Comparison of ENCODE assay signal across 15 cellular contexts in the genomic region with DNA sequence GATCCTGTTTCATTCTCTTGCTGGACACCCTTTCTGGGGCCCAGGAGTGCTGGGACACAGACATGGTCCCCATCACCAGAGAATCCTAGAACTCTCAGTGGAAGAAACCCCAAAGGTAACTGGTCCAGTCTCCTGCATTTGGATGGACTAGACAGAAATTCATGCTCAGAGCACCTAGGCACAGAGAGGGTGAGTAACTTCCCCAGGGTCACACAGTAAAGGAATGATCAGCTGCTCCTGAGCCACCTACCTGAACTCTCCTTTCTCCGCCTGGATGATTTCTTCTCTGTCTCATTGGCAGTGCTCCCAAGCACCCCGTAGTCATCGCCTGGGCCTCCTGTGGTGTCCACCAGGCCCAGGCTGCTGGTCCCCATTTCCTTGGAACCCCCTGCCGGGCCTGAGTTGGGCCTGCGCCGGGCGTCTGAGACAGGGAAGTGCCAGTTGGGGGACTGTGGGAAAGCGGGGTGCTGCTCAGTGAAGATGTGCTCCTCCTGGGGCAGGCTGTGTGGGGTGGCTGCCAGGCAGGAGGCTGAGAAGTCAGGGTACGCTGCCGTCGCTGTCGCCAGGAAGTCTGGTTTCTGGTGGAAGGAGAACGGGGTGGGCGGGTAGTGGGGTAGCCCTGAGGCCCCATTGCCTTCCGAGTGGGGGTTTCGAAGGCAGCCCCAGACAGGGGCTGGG. TPM values are rescaled to one million over a fixed set of nuclear protein-coding genes. Genes with fewer than 3 reads are reported as not detected.
DNase-seq lines count a peak whose midpoint lies in the region; ATAC-seq, FAIRE-seq and TF ChIP-seq lines count a peak whose summit lies in the region.
"Had no signal": no experiment of that assay in that cellular context is flagged by ENCODE, and none has a peak within 500 bp of the region (broad histone marks: within the 10 kb centered on the region; RNA-seq: fewer than 3 reads in every experiment).

No MANE protein-coding gene starts in this region.

- no peak overlapping the region for H2AFZ ChIP-seq in HepG2 (ENCODE audit: low read length)

- peaks cover 3% of the 10 kb centered on the region for H3K27me3 Mint-ChIP-seq in activated CD4-positive, alpha-beta memory T cell treated with anti-CD3 and anti-CD28 coated beads for 36 hours
- H3K27me3 Mint-ChIP-seq in naive thymus-derived CD4-positive, alpha-beta T cell: peaks cover 0 to 2% (median 0%) of the 10 kb centered on the region in 5 donors
- H3K27me3 Mint-ChIP-seq in immature natural killer cell (ENCODE audit: low read depth in 3 of 3): peaks cover 1 to 5% (median 3%) of the 10 kb centered on the region in 3 donors

- peaks cover 32% of the 10 kb centered on the region for H3K4me1 ChIP-seq in HepG2 (ENCODE audit: insufficient read depth, low read length)
- no peaks in the 10 kb centered on the region for H3K4me1 ChIP-seq in right lobe of liver
- peaks cover 22 to 31% of the 10 kb centered on the region in 2 donors for H3K4me1 ChIP-seq in naive thymus-derived CD4-positive, alpha-beta T cell (ENCODE audit: control insufficient read depth in 2 of 2, insufficient read depth in 2 of 2, low read length in 2 of 2)
- H3K4me1 ChIP-seq in vagina: peaks cover 48% of the 10 kb centered on the region
- H3K4me1 ChIP-seq: transverse colon had no signal

- no peak for FAIRE-seq in HepG2 (lab: Jason Lieb, UNC)

- in situ Hi-C loops in HepG2 (cut with HindIII; ENCODE audit: extremely low pct_ligation_motif_present, low pct_unique_long_range_greater_than_20kb): no loop called here

- intact Hi-C loops in HepG2 (cut with micrococcal nuclease; ENCODE audit: unreplicated experiment) (no loop called here), right lobe of liver (cut with DNase I) (no loop called here), vagina (cut with DNase I) (no loop called here)
- intact Hi-C loops in activated CD4-positive, alpha-beta memory T cell treated with anti-CD3 and anti-CD28 coated beads for 36 hours (cut with micrococcal nuclease): no loop called here
- intact Hi-C loops in naive thymus-derived CD4-positive, alpha-beta T cell (cut with micrococcal nuclease): no loop called here

- no peak for TF ChIP-seq RAD21 in HepG2 (CRISPR knock-in tag; IDR thresholded peaks at IDR 0.05)

- H3K4me3 Mint-ChIP-seq in activated CD4-positive, alpha-beta memory T cell treated with anti-CD3 and anti-CD28 coated beads for 36 hours: peak overlapping the region; percentile 26
- H3K4me3 Mint-ChIP-seq in naive thymus-derived CD4-positive, alpha-beta T cell: peak overlapping the region in 9 of 10 donors; percentile 2 to 68 (median 49)
- no peak overlapping the region for H3K4me3 Mint-ChIP-seq in immature natural killer cell

- TF ChIP-seq EP300 in HepG2 (IDR thresholded peaks at IDR 0.05; ENCODE audit: low read depth in 2 of 2, low read length in 2 of 2) (no peak), HepG2 (CRISPR knock-in tag; IDR thresholded peaks at IDR 0.05; ENCODE audit: borderline replicate concordance) (no peak)

- ATAC-seq in HepG2 (no peak), right lobe of liver (no peak)
- no peak for ATAC-seq in naive thymus-derived CD4-positive, alpha-beta T cell

- peaks cover 13 to 43% of the 10 kb centered on the region in 2 experiments; a peak in 4 of 5 replicates for H3K27me3 ChIP-seq in HepG2 (ENCODE audit: control insufficient read depth in 1 of 2, insufficient read depth in 2 of 2, low read length in 2 of 2)
- H3K27me3 ChIP-seq in right lobe of liver: no peaks in the 10 kb centered on the region
- no peaks in the 10 kb centered on the region for H3K27me3 ChIP-seq in naive thymus-derived CD4-positive, alpha-beta T cell (ENCODE audit: control insufficient read depth in 2 of 2, insufficient read depth in 2 of 2, low read length in 2 of 2)
- H3K27me3 ChIP-seq in vagina: no peaks in the 10 kb centered on the region
- H3K27me3 ChIP-seq: BLaER1 treated with 17β-estradiol and CSF1 and Interleukin-3, amounts not matched to agents 10 nM and 100 nM had no signal

- POLR2A ChIA-PET in HepG2 (lab: Yijun Ruan, JAX): interaction anchor here (1.4 kb wide), 1 partner anchor 9 kb away, joined by 3 read pairs; no protein-coding TSS in a partner anchor
- POLR2A ChIA-PET in activated CD4-positive, alpha-beta memory T cell treated with anti-CD3 and anti-CD28 coated beads for 36 hours (lab: Charles Lee): interaction anchor here (1.0 kb wide), 1 partner anchor 293 kb away, joined by 4 read pairs; no protein-coding TSS in a partner anchor
- POLR2A ChIA-PET in naive thymus-derived CD4-positive, alpha-beta T cell (lab: Charles Lee): interaction anchor here (0.7 kb wide), 1 partner anchor 81 kb away, joined by 3 read pairs; no protein-coding TSS in a partner anchor

- H3K4me3 ChIP-seq in HepG2 (replicated peaks in 1 of 3; ENCODE audit: insufficient read depth in 1 of 3, low read depth in 2 of 3, low read length in 3 of 3) (no peak overlapping the region), right lobe of liver (no peak overlapping the region), vagina (peak overlapping the region; percentile 24 to 35)
- peak overlapping the region; percentile 47 for H3K4me3 ChIP-seq in naive thymus-derived CD4-positive, alpha-beta T cell (ENCODE audit: low read length)
- H3K4me3 ChIP-seq: BLaER1 treated with 17β-estradiol and CSF1 and Interleukin-3, amounts not matched to agents 10 nM and 100 nM; lung; transverse colon had no signal

- no peak overlapping the region for H3K4me2 ChIP-seq in HepG2 (ENCODE audit: low read depth, low read length)

- H3K9ac ChIP-seq in HepG2 (ENCODE audit: insufficient read depth, low read depth, low read length): no peak overlapping the region
- H3K9ac ChIP-seq: BLaER1 treated with 17β-estradiol and CSF1 and Interleukin-3, amounts not matched to agents 10 nM and 100 nM had no signal

- H3K27ac ChIP-seq in HepG2 (ENCODE audit: extremely low read length, insufficient read depth, low read length): no peak overlapping the region
- no peak overlapping the region for H3K27ac ChIP-seq in right lobe of liver
- H3K27ac ChIP-seq in naive thymus-derived CD4-positive, alpha-beta T cell (ENCODE audit: low read depth, low read length): peak overlapping the region; percentile 28
- H3K27ac ChIP-seq in vagina: peak overlapping the region; percentile 64
- H3K27ac ChIP-seq: BLaER1 treated with 17β-estradiol and CSF1 and Interleukin-3, amounts not matched to agents 10 nM and 100 nM had no signal

- no peaks in the 10 kb centered on the region for H3K9me3 Mint-ChIP-seq in activated CD4-positive, alpha-beta memory T cell treated with anti-CD3 and anti-CD28 coated beads for 36 hours
- peaks cover 0 to 1% (median 0%) of the 10 kb centered on the region in 11 donors for H3K9me3 Mint-ChIP-seq in naive thymus-derived CD4-positive, alpha-beta T cell
- no peaks in the 10 kb centered on the region for H3K9me3 Mint-ChIP-seq in immature natural killer cell

- no peak for TF ChIP-seq POLR2A in HepG2 (IDR thresholded peaks at IDR 0.05; ENCODE audit: insufficient read depth in 1 of 2, low read depth in 2 of 2, low read length in 2 of 2)
- no peak for TF ChIP-seq POLR2A in right lobe of liver (IDR thresholded peaks at IDR 0.05)
- no peak for TF ChIP-seq POLR2A in vagina (IDR thresholded peaks at IDR 0.05)

- no peaks in the 10 kb centered on the region for H3K79me2 ChIP-seq in HepG2 (ENCODE audit: insufficient read depth, low read length)

- CTCF ChIA-PET in HepG2 (lab: Yijun Ruan, JAX; ENCODE audit: low intra/inter-chr PET ratio, low total read pairs): no interaction called here
- CTCF ChIA-PET in activated CD4-positive, alpha-beta memory T cell treated with anti-CD3 and anti-CD28 coated beads for 36 hours (lab: Charles Lee): interaction anchor here (0.8 to 2.7 kb wide), 3 partner anchors 12 to 85 kb away, joined by 3 to 16 read pairs (median 13); no protein-coding TSS in a partner anchor
- CTCF ChIA-PET in naive thymus-derived CD4-positive, alpha-beta T cell (lab: Charles Lee): interaction anchor here (0.6 to 1.5 kb wide), 2 partner anchors 12 to 84 kb away, joined by 3 to 5 read pairs; no protein-coding TSS in a partner anchor

- WGBS in HepG2 (ENCODE audit: low lambda C conversion rate): 53% methylated on average over 16 of the region's 16 CpGs
- 82% methylated on average over 5 of the region's 16 CpGs for WGBS in right lobe of liver (ENCODE audit: insufficient coverage, low coverage, low lambda C conversion rate, missing lambda C conversion rate)

- H4K20me1 ChIP-seq in HepG2 (ENCODE audit: insufficient read depth, low read length): no peaks in the 10 kb centered on the region
- H4K20me1 ChIP-seq: BLaER1 treated with 17β-estradiol and CSF1 and Interleukin-3, amounts not matched to agents 10 nM and 100 nM had no signal

- H3K36me3 ChIP-seq in HepG2 (replicated peaks in 1 of 2; ENCODE audit: control insufficient read depth in 1 of 2, insufficient read depth in 2 of 2, low read length in 2 of 2): no peaks in the 10 kb centered on the region
- no peaks in the 10 kb centered on the region for H3K36me3 ChIP-seq in right lobe of liver
- no peaks in the 10 kb centered on the region for H3K36me3 ChIP-seq in naive thymus-derived CD4-positive, alpha-beta T cell (ENCODE audit: control insufficient read depth in 2 of 3, insufficient read depth in 3 of 3, low read length in 3 of 3)
- H3K36me3 ChIP-seq in vagina: no peaks in the 10 kb centered on the region
- H3K36me3 ChIP-seq: BLaER1 treated with 17β-estradiol and CSF1 and Interleukin-3, amounts not matched to agents 10 nM and 100 nM; transverse colon had no signal

- peaks cover 53% of the 10 kb centered on the region for H3K4me1 Mint-ChIP-seq in activated CD4-positive, alpha-beta memory T cell treated with anti-CD3 and anti-CD28 coated beads for 36 hours (ENCODE audit: low read depth)
- H3K4me1 Mint-ChIP-seq in naive thymus-derived CD4-positive, alpha-beta T cell: peaks cover 14 to 45% (median 33%) of the 10 kb centered on the region in 7 donors
- H3K4me1 Mint-ChIP-seq in immature natural killer cell: peaks cover 3 to 4% of the 10 kb centered on the region in 2 donors

- DNase-seq in HepG2 (ENCODE audit: low spot score) (no peak), right lobe of liver (no peak), vagina (ENCODE audit: extremely low spot score in 2 of 2) (no peak), dedifferentiated amniotic fluid mesenchymal stem cell (ENCODE audit: extremely low spot score) (no peak), immature natural killer cell (no peak)
- DNase-seq in activated CD4-positive, alpha-beta memory T cell treated with anti-CD3 and anti-CD28 coated beads for 36 hours: peak; percentile 38
- no peak for DNase-seq in naive thymus-derived CD4-positive, alpha-beta T cell
- DNase-seq: anterior cingulate cortex, NCI-H1694 treated with DMSO at 0.1 percent for 48 hours, NCI-H69, nucleus accumbens, T-helper 9 cell, transverse colon had no signal

- no peak overlapping the region for H3K27ac Mint-ChIP-seq in activated CD4-positive, alpha-beta memory T cell treated with anti-CD3 and anti-CD28 coated beads for 36 hours
- H3K27ac Mint-ChIP-seq in naive thymus-derived CD4-positive, alpha-beta T cell: peak overlapping the region in 7 of 9 donors; percentile 28 to 87 (median 51)
- no peak overlapping the region for H3K27ac Mint-ChIP-seq in immature natural killer cell

- TF ChIP-seq CTCF in HepG2 (CRISPR knock-in tag; IDR thresholded peaks at IDR 0.05) (no peak), right lobe of liver (IDR thresholded peaks at IDR 0.05) (no peak), vagina (IDR thresholded peaks at IDR 0.05) (no peak)

- H3K9me3 ChIP-seq in HepG2 (ENCODE audit: low read length) (no peaks in the 10 kb centered on the region), right lobe of liver (no peaks in the 10 kb centered on the region), vagina (no peaks in the 10 kb centered on the region)
- H3K9me3 ChIP-seq in naive thymus-derived CD4-positive, alpha-beta T cell (ENCODE audit: control insufficient read depth in 2 of 3, low read length in 3 of 3): no peaks in the 10 kb centered on the region
- H3K9me3 ChIP-seq: BLaER1 treated with 17β-estradiol and CSF1 and Interleukin-3, amounts not matched to agents 10 nM and 100 nM; transverse colon had no signal

- H3K36me3 Mint-ChIP-seq in activated CD4-positive, alpha-beta memory T cell treated with anti-CD3 and anti-CD28 coated beads for 36 hours: no peaks in the 10 kb centered on the region
- no peaks in the 10 kb centered on the region for H3K36me3 Mint-ChIP-seq in naive thymus-derived CD4-positive, alpha-beta T cell
- no peaks in the 10 kb centered on the region for H3K36me3 Mint-ChIP-seq in immature natural killer cell

- no TSS peak for BruUV-seq in HepG2 (replicated peaks; lab: Mats Ljungman, UMichigan)

RNA-seq across cellular contexts. Expression of a gene that starts 0.8 kb away (rescaled TPM):
- not detected in 2 replicates for total RNA-seq in HepG2 (2016; rRNA removed; fragmentation: Illumina TruSeq; extraction: Trizol)
- not detected in 2 replicates for total RNA-seq in HepG2 (2016; cell fraction: cytosol; rRNA removed; fragmentation: Illumina TruSeq; extraction: Trizol; ENCODE audit: low read depth)
- not detected in 2 replicates for total RNA-seq in HepG2 (2016; cell fraction: insoluble cytoplasmic fraction; rRNA removed; fragmentation: Illumina TruSeq; extraction: Trizol)
- not detected in 2 replicates for total RNA-seq in HepG2 (2016; cell fraction: membrane; rRNA removed; fragmentation: Illumina TruSeq; extraction: Trizol)
- not detected in 2 replicates for total RNA-seq in HepG2 (2016; cell fraction: nucleus; rRNA removed; fragmentation: Illumina TruSeq; extraction: Trizol)
- not detected in 2 replicates for polyA plus RNA-seq in HepG2 (2011; rRNA removed)
- polyA plus RNA-seq in HepG2 (2011; cell fraction: cytosol; rRNA removed): not detected in 2 replicates
- not detected in 2 replicates for polyA plus RNA-seq in HepG2 (2011; cell fraction: nucleus; rRNA removed)
- polyA plus RNA-seq in HepG2 (2012): not detected in 2 replicates
- not detected in 2 replicates for polyA plus RNA-seq in HepG2 (2016; cell fraction: cytosol; fragmentation: Illumina TruSeq; extraction: Trizol; ENCODE audit: low read depth)
- not detected in 2 replicates for polyA plus RNA-seq in HepG2 (2016; cell fraction: insoluble cytoplasmic fraction; fragmentation: Illumina TruSeq; extraction: Trizol; ENCODE audit: low read depth)
- polyA plus RNA-seq in HepG2 (2016; cell fraction: membrane; fragmentation: Illumina TruSeq; extraction: Trizol; ENCODE audit: low read depth): not detected in 2 replicates
- polyA plus RNA-seq in HepG2 (2016; cell fraction: nucleus; fragmentation: Illumina TruSeq; extraction: Trizol; ENCODE audit: insufficient read depth, low read depth): not detected in 2 replicates
- polyA minus RNA-seq in HepG2 (2011; rRNA and poly(A)+ RNA removed; ENCODE audit: low replicate concordance): 2.2 TPM in 1 of 2 replicates, not detected in the other
- polyA minus RNA-seq in HepG2 (2011; cell fraction: cytosol; rRNA and poly(A)+ RNA removed): not detected in 2 replicates
- polyA minus RNA-seq in HepG2 (2011; cell fraction: nucleus; rRNA and poly(A)+ RNA removed): not detected in 2 replicates
- total RNA-seq in right lobe of liver: under 1 TPM in 1 of 6 experiments, not detected in 5; 0.11 TPM
- under 1 TPM; 0.34 to 0.67 TPM for total RNA-seq in activated CD4-positive, alpha-beta memory T cell treated with anti-CD3 and anti-CD28 coated beads for 36 hours
- total RNA-seq in naive thymus-derived CD4-positive, alpha-beta T cell: 1 to 10 TPM in 1 of 5 experiments, under 1 TPM in 4; 0.37 to 2.5 (median 0.54) TPM
- polyA plus RNA-seq in naive thymus-derived CD4-positive, alpha-beta T cell: 1 to 10 TPM in 1 of 2 donors, under 1 TPM in 1; 0.40 to 1.5 TPM
- 4.7 TPM for total RNA-seq in vagina
- not detected for polyA plus RNA-seq in immature natural killer cell

Comparison
In these comparisons a context has a peak if more than half of its experiments do, and no peak if none do; other contexts are left out.
1. H3K27ac ChIP-seq: peak in naive thymus-derived CD4-positive, alpha-beta T cell (single experiment) and vagina (single experiment); none in HepG2 (single experiment) and right lobe of liver (0 of 3).
2. H3K4me3 ChIP-seq: peak in naive thymus-derived CD4-positive, alpha-beta T cell (single experiment) and vagina (2 of 2); none in HepG2 (0 of 3) and right lobe of liver (0 of 3).
3. H3K27ac Mint-ChIP-seq: peak in naive thymus-derived CD4-positive, alpha-beta T cell (7 of 9); none in activated CD4-positive, alpha-beta memory T cell treated with anti-CD3 and anti-CD28 coated beads for 36 hours (single experiment) and immature natural killer cell (0 of 6).
4. H3K4me3 Mint-ChIP-seq: peak in activated CD4-positive, alpha-beta memory T cell treated with anti-CD3 and anti-CD28 coated beads for 36 hours (single experiment) and naive thymus-derived CD4-positive, alpha-beta T cell (9 of 10); none in immature natural killer cell (0 of 5).